ENCODE assay signal across 10 cellular contexts in the genomic region with DNA sequence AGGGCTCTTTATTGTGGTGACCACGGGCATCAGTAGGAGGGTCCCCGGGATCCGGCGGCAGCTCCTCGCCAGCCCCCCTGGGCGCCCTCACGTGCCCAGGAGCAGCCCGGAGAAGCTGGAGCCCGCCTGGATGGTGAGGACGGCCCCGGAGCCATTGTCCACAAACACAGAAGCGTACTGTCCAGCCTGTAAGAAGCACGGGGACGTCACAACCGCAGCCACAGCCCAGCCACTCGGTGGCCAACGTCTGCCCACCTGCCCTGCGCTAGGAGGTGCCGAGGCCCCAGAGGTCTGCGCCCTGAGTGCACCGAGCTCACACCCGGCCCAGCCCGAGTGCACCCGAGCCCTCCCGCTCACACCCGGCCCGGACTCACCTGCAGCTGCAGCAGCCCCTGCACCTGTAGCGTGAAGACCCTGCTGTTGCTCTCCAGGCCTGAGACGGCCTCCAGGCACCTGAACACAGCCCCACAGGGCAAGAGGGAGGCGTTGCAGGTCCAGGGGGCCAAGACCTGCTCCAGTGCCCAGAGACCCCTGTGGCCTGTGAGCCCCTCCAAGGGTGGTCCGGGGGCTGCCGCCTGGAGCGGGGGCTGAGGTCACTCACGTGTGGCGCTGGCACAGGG. TPM values are rescaled to one million over a fixed set of nuclear protein-coding genes. Genes with fewer than 3 reads are reported as not detected.
"Had no signal": no experiment of that assay in that cellular context is flagged by ENCODE, and none has a peak within 500 bp of the region (broad histone marks: within the 10 kb centered on the region; RNA-seq: fewer than 3 reads in every experiment).

No MANE protein-coding gene starts in this region.

- H3K9ac ChIP-seq: GM23248 had no signal

- H3K36me3 ChIP-seq: HAP-1 had no signal

- FAIRE-seq: HepG2 had no signal

- H3K9me3 ChIP-seq: HAP-1 had no signal

- H3K4me1 ChIP-seq: HAP-1 had no signal

- DNase-seq: GM23248, GOT3, H7, Kasumi-1, KG1 had no signal

- ATAC-seq: HCT116, HepG2 had no signal

- H3K27ac ChIP-seq: GM23248 had no signal

- H3K4me3 ChIP-seq: GM23248, HAP-1 had no signal

- H2AFZ ChIP-seq: GM23248 had no signal

RNA-seq across cellular contexts. Expression of gene C1QTNF12, which starts 4.0 kb away (rescaled TPM):
- total RNA-seq: H4 had no signal

RNA-seq across cellular contexts. Expression of gene TNFRSF4, which starts 28.6 kb away (rescaled TPM):
- total RNA-seq: GM23248, H4, HepG2 had no signal
- polyA plus RNA-seq: GM23248, HepG2, IgD-negative memory B cell had no signal
